Comparison of ENCODE assay signal across 13 cellular contexts in the genomic region with DNA sequence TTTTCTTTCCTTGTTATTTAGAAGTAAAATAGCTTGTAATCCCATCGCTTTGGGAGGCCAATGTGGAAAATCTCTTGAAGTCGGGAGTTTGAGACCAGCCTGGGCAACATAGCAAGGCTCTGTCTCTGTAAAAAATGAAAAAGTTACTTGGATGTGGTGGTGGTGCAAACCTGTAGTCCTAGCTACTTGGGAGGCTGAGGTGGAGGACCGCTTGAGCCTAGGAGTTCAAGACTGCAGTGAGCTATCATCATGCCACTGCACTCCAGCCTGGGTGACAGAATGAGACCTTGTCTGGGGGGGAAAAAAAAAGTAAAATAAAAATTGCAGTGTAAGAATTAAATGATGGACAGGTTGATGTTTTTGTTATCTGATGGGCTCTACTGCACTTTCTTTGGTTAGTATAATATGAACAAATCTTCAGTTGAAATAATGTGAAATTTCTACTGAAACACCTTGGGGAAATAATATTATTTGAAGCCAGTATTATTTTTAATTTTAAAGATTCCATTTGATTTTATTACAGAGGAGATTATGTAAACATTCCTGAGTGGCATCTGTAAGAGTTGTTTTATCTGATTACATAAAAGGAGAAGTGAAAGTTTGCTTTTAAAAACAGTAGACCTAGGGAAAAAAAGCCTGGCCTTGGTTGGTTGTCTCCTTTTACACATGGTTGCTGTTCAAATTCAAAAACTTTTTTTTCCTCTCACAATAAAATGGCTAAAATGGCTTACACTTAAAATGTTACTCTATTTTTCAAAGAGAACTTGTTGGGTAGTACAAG. TPM values are rescaled to one million over a fixed set of nuclear protein-coding genes. Genes with fewer than 3 reads are reported as not detected.
DNase-seq lines count a peak whose midpoint lies in the region; ATAC-seq and TF ChIP-seq lines count a peak whose summit lies in the region.
"Had no signal": no experiment of that assay in that cellular context is flagged by ENCODE, and none has a peak within 500 bp of the region (broad histone marks: within the 10 kb centered on the region; RNA-seq: fewer than 3 reads in every experiment).

No MANE protein-coding gene starts in this region.

- peaks cover 100% of the 10 kb centered on the region for H3K79me2 ChIP-seq in KMS-11 (ENCODE audit: insufficient read depth, low read depth)

- H3K4me1 Mint-ChIP-seq in CD4-positive, CD25-positive, alpha-beta regulatory T cell, result peaks cover 59 to 81% (median 63%) of the 10 kb centered on the region in 4 donors
- peaks cover 63% of the 10 kb centered on the region for H3K4me1 Mint-ChIP-seq in WTC11

- peak overlapping the region in 3 of 4 donors; percentile 46 to 64 (median 58) for H3K4me3 Mint-ChIP-seq in CD4-positive, CD25-positive, alpha-beta regulatory T cell
- H3K4me3 Mint-ChIP-seq in WTC11, result no peak overlapping the region

- H3K27ac ChIP-seq in CD4-positive, CD25-positive, alpha-beta regulatory T cell (ENCODE audit: insufficient read depth, low read length, poor library complexity, severe bottlenecking), result peak overlapping the region; percentile 65
- H3K27ac ChIP-seq in KMS-11, result no peak overlapping the region
- H3K27ac ChIP-seq: right atrium auricular region, vagina had no signal

- TF ChIP-seq CTCF in KMS-11 (conservative IDR thresholded peaks at IDR 0.05; ENCODE audit: low read depth, low read length) (no peak), WTC11 (IDR thresholded peaks at IDR 0.05) (no peak)

- no peak for ATAC-seq in CD4-positive, CD25-positive, alpha-beta regulatory T cell (ENCODE audit: low read depth in 2 of 2)
- ATAC-seq in WTC11, result no peak

- peak overlapping the region; percentile 4; the same call in 1 of the 2 replicates for H3K4me2 ChIP-seq in KMS-11

- H3K36me3 Mint-ChIP-seq in CD4-positive, CD25-positive, alpha-beta regulatory T cell, result peaks cover 6% of the 10 kb centered on the region
- no peaks in the 10 kb centered on the region for H3K36me3 Mint-ChIP-seq in WTC11

- H3K9me3 Mint-ChIP-seq in CD4-positive, CD25-positive, alpha-beta regulatory T cell, result no peaks in the 10 kb centered on the region
- no peaks in the 10 kb centered on the region for H3K9me3 Mint-ChIP-seq in WTC11

- POLR2A ChIA-PET in WTC11 (lab: Charles Lee), result interaction anchor here (1.0 kb wide), 1 partner anchor 12 kb away, joined by 3 read pairs; a partner anchor contains a TSS

- peaks cover 53% of the 10 kb centered on the region for H3K4me1 ChIP-seq in CD4-positive, CD25-positive, alpha-beta regulatory T cell (ENCODE audit: control insufficient read depth, insufficient read depth, low read length, poor library complexity, severe bottlenecking)
- peaks cover 82% of the 10 kb centered on the region for H3K4me1 ChIP-seq in KMS-11 (ENCODE audit: low read depth, poor library complexity, severe bottlenecking)

- no peak overlapping the region for H3K9ac ChIP-seq in KMS-11

- H4K20me1 ChIP-seq in KMS-11 (ENCODE audit: insufficient read depth), result peaks cover 51% of the 10 kb centered on the region

- peaks cover 2% of the 10 kb centered on the region for H3K36me3 ChIP-seq in CD4-positive, CD25-positive, alpha-beta regulatory T cell (ENCODE audit: control insufficient read depth, insufficient read depth, low read length)
- no peaks in the 10 kb centered on the region for H3K36me3 ChIP-seq in KMS-11 (ENCODE audit: insufficient read depth)
- H3K36me3 ChIP-seq: right atrium auricular region had no signal

- no peak overlapping the region for H3K4me3 ChIP-seq in CD4-positive, CD25-positive, alpha-beta regulatory T cell (ENCODE audit: low read depth, low read length)
- no peak overlapping the region for H3K4me3 ChIP-seq in KMS-11 (IDR thresholded peaks at IDR 0.05; ENCODE audit: insufficient read depth, low read depth, low read length)
- H3K4me3 ChIP-seq: right atrium auricular region, vagina had no signal

- H3K27me3 ChIP-seq in CD4-positive, CD25-positive, alpha-beta regulatory T cell (ENCODE audit: control insufficient read depth, insufficient read depth, low read length), result no peaks in the 10 kb centered on the region
- H3K27me3 ChIP-seq in KMS-11 (ENCODE audit: insufficient read depth, low read depth), result no peaks in the 10 kb centered on the region
- H3K27me3 ChIP-seq: right atrium auricular region, vagina had no signal

- H3K27me3 Mint-ChIP-seq in CD4-positive, CD25-positive, alpha-beta regulatory T cell, result no peaks in the 10 kb centered on the region
- H3K27me3 Mint-ChIP-seq in WTC11 (ENCODE audit: low read depth), result no peaks in the 10 kb centered on the region

- no peak overlapping the region for H2AFZ ChIP-seq in KMS-11 (ENCODE audit: low read depth)

- CTCF ChIA-PET in WTC11 (lab: Charles Lee), result interaction anchor here (0.9 to 1.9 kb wide), 4 partner anchors 13 to 282 kb away, joined by 3 to 10 read pairs (median 3); no protein-coding TSS in a partner anchor

- DNase-seq in CD4-positive, CD25-positive, alpha-beta regulatory T cell, result no peak
- DNase-seq in WTC11 (ENCODE audit: low spot score), result no peak
- DNase-seq in medulla oblongata (ENCODE audit: extremely low spot score), result peak; percentile 26
- DNase-seq in UCSD-AML1 (lab: John Stamatoyannopoulos, UW; ENCODE audit: unreplicated experiment), result no peak
- no peak for DNase-seq in iPS-NIHi7 (ENCODE audit: extremely low spot score)
- no peak for DNase-seq in stimulated activated CD4-positive, alpha-beta T cell treated with anti-CD3 and anti-CD28 coated beads, Interleukin-12 subunit alpha, Interleukin-12 subunit beta, amount 100 ng/mL, for 4 hours
- DNase-seq in mucosa of gallbladder (ENCODE audit: low spot score), result no peak
- DNase-seq: activated gamma-delta T cell, NCI-H146, NCI-H82 had no signal

- H3K9me3 ChIP-seq in CD4-positive, CD25-positive, alpha-beta regulatory T cell (ENCODE audit: control insufficient read depth in 2 of 2, low read length in 2 of 2), result no peaks in the 10 kb centered on the region
- H3K9me3 ChIP-seq: right atrium auricular region, vagina had no signal

- peak overlapping the region; percentile 6 to 61 (median 57) for H3K27ac Mint-ChIP-seq in CD4-positive, CD25-positive, alpha-beta regulatory T cell
- H3K27ac Mint-ChIP-seq in WTC11, result peak overlapping the region; percentile 94

TF ChIP-seq in WTC11, 78 proteins besides CTCF, POLR2A, EP300 and RAD21 (continues in another document):
- TF ChIP-seq, protein P1, sequence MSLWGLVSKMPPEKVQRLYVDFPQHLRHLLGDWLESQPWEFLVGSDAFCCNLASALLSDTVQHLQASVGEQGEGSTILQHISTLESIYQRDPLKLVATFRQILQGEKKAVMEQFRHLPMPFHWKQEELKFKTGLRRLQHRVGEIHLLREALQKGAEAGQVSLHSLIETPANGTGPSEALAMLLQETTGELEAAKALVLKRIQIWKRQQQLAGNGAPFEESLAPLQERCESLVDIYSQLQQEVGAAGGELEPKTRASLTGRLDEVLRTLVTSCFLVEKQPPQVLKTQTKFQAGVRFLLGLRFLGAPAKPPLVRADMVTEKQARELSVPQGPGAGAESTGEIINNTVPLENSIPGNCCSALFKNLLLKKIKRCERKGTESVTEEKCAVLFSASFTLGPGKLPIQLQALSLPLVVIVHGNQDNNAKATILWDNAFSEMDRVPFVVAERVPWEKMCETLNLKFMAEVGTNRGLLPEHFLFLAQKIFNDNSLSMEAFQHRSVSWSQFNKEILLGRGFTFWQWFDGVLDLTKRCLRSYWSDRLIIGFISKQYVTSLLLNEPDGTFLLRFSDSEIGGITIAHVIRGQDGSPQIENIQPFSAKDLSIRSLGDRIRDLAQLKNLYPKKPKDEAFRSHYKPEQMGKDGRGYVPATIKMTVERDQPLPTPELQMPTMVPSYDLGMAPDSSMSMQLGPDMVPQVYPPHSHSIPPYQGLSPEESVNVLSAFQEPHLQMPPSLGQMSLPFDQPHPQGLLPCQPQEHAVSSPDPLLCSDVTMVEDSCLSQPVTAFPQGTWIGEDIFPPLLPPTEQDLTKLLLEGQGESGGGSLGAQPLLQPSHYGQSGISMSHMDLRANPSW (CRISPR knock-in tag; conservative IDR thresholded peaks at IDR 0.05; ENCODE audit: low read depth), result no peak
- TF ChIP-seq, protein P2, sequence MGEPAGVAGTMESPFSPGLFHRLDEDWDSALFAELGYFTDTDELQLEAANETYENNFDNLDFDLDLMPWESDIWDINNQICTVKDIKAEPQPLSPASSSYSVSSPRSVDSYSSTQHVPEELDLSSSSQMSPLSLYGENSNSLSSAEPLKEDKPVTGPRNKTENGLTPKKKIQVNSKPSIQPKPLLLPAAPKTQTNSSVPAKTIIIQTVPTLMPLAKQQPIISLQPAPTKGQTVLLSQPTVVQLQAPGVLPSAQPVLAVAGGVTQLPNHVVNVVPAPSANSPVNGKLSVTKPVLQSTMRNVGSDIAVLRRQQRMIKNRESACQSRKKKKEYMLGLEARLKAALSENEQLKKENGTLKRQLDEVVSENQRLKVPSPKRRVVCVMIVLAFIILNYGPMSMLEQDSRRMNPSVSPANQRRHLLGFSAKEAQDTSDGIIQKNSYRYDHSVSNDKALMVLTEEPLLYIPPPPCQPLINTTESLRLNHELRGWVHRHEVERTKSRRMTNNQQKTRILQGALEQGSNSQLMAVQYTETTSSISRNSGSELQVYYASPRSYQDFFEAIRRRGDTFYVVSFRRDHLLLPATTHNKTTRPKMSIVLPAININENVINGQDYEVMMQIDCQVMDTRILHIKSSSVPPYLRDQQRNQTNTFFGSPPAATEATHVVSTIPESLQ (CRISPR knock-in tag; IDR thresholded peaks at IDR 0.05), result no peak
- TF ChIP-seq SMAD3 (CRISPR knock-in tag; IDR thresholded peaks at IDR 0.05; ENCODE audit: borderline replicate concordance), result no peak

RNA-seq across cellular contexts. Expression of a gene that starts 10.5 kb away (rescaled TPM):
- total RNA-seq in CD4-positive, CD25-positive, alpha-beta regulatory T cell, result 23.2 TPM
- polyA plus RNA-seq in CD4-positive, CD25-positive, alpha-beta regulatory T cell, result 100 to 1,000 TPM; 174 to 207 (median 191) TPM
- 61.7 to 72.3 TPM (median 64.5 TPM) in 3 replicates for total RNA-seq in WTC11 (2021)
- total RNA-seq in mucosa of gallbladder, result 69.4 TPM

RNA-seq across cellular contexts. Expression of a gene that starts 11.4 kb away (rescaled TPM):
- total RNA-seq in CD4-positive, CD25-positive, alpha-beta regulatory T cell, result 48.8 TPM
- polyA plus RNA-seq in CD4-positive, CD25-positive, alpha-beta regulatory T cell, result 10 to 100 TPM; 32.5 to 46.8 (median 35.1) TPM
- total RNA-seq in WTC11 (2021) (81.4 to 98.9 TPM (median 81.6 TPM) in 3 replicates), mucosa of gallbladder (26.0 TPM)

RNA-seq across cellular contexts. Expression of a gene that starts 32.7 kb away (rescaled TPM):
- 0.49 TPM for total RNA-seq in CD4-positive, CD25-positive, alpha-beta regulatory T cell
- polyA plus RNA-seq in CD4-positive, CD25-positive, alpha-beta regulatory T cell, result under 1 TPM in 3 of 4 donors, not detected in 1; 0.18 to 0.37 (median 0.37) TPM
- total RNA-seq in WTC11 (2021), result 4.6 to 7.5 TPM (median 6.2 TPM) in 3 replicates
- 0.81 TPM for total RNA-seq in mucosa of gallbladder
